Comparison of ENCODE assay signal across 8 cellular contexts in genomic region chr10:78302989-78303854, GRCh38.
DNase-seq lines count a peak whose midpoint lies in the region; ATAC-seq, FAIRE-seq and TF ChIP-seq lines count a peak whose summit lies in the region.

No MANE protein-coding gene starts in this region.

- WGBS in pancreas, 2 donors, result 5 to 8% methylated on average over 67 to 81 of the region's 81 CpGs

- peak overlapping the region; percentile 92 for H3K27ac Mint-ChIP-seq in activated naive CD4-positive, alpha-beta T cell treated with anti-CD3 and anti-CD28 coated beads, Interleukin-2, amount 50 U/mL, for 24 hours

- no peaks in the 10 kb centered on the region for H3K36me3 Mint-ChIP-seq in activated naive CD4-positive, alpha-beta T cell treated with anti-CD3 and anti-CD28 coated beads, Interleukin-2, amount 50 U/mL, for 24 hours

- TF ChIP-seq CTCF in NB4 (IDR thresholded peaks at IDR 0.05; ENCODE audit: low read depth, low read length) (peak; percentile 53), pancreas (IDR thresholded peaks at IDR 0.05) (peak; percentile 48 to 74 (median 69)), tibial artery (IDR thresholded peaks at IDR 0.05) (peak; percentile 74 to 87)

- H3K4me3 Mint-ChIP-seq in activated naive CD4-positive, alpha-beta T cell treated with anti-CD3 and anti-CD28 coated beads, Interleukin-2, amount 50 U/mL, for 24 hours, result peak overlapping the region; percentile 89

- peak overlapping the region; percentile 69 for H3K4me3 ChIP-seq in NB4 (ENCODE audit: low read depth, low read length)
- peak overlapping the region; percentile 26 to 59 (median 42) for H3K4me3 ChIP-seq in pancreas
- H3K4me3 ChIP-seq in tibial artery, result peak overlapping the region; percentile 60

- peak overlapping the region; percentile 90 to 93 (median 92) for H3K27ac ChIP-seq in pancreas
- H3K27ac ChIP-seq in tibial artery, result peak overlapping the region; percentile 78 to 89

- peaks cover 16% of the 10 kb centered on the region for H3K4me1 Mint-ChIP-seq in activated naive CD4-positive, alpha-beta T cell treated with anti-CD3 and anti-CD28 coated beads, Interleukin-2, amount 50 U/mL, for 24 hours

- no peaks in the 10 kb centered on the region for H3K9me3 Mint-ChIP-seq in activated naive CD4-positive, alpha-beta T cell treated with anti-CD3 and anti-CD28 coated beads, Interleukin-2, amount 50 U/mL, for 24 hours

- H3K9me3 ChIP-seq in pancreas (no peaks in the 10 kb centered on the region), tibial artery (no peaks in the 10 kb centered on the region)

- no peak for FAIRE-seq in pancreas (lab: Jason Lieb, UNC)

- peaks cover 0 to 11% (median 0%) of the 10 kb centered on the region in 3 donors for H3K4me1 ChIP-seq in pancreas
- peaks cover 4 to 14% (median 10%) of the 10 kb centered on the region in 4 donors for H3K4me1 ChIP-seq in tibial artery

- TF ChIP-seq POLR2A in GM10847 (IDR thresholded peaks at IDR 0.05; ENCODE audit: extremely low read depth, insufficient read length) (peak; percentile 64), NB4 (IDR thresholded peaks at IDR 0.05; ENCODE audit: extremely low read depth, insufficient read length) (peak; percentile 38)

- ATAC-seq in HG02588 (IDR thresholded peaks at IDR 0.05; ENCODE audit: unreplicated experiment) (peak; percentile 89), pancreas (peak; percentile 93 to 97 (median 96))

- DNase-seq in NB4 (ENCODE audit: low read depth) (peak; percentile 97), SK-N-DZ (ENCODE audit: low spot score) (peak; percentile 97), head of caudate nucleus (peak; percentile 76 to 99 (median 95)), pancreas (peak; percentile 95 to 100 (median 98)), tibial artery (peak; percentile 90 to 96)

- intact Hi-C loops in head of caudate nucleus (cut with DNase I) (loop anchor here (5.0 to 10.0 kb wide), 5 partner anchors 41 to 894 kb away; no protein-coding TSS in a partner anchor), pancreas (cut with DNase I) (no loop called here), tibial artery (cut with DNase I; ENCODE audit: low total_unique reads) (loop anchor here (5.0 kb wide), 3 partner anchors 91 to 894 kb away; no protein-coding TSS in a partner anchor)

- H3K27me3 Mint-ChIP-seq in activated naive CD4-positive, alpha-beta T cell treated with anti-CD3 and anti-CD28 coated beads, Interleukin-2, amount 50 U/mL, for 24 hours, result no peaks in the 10 kb centered on the region

- no peaks in the 10 kb centered on the region for H3K27me3 ChIP-seq in pancreas
- H3K27me3 ChIP-seq in tibial artery, result no peaks in the 10 kb centered on the region

- H3K36me3 ChIP-seq in pancreas, result no peaks in the 10 kb centered on the region
- no peaks in the 10 kb centered on the region for H3K36me3 ChIP-seq in tibial artery

Comparison
In these comparisons a context has a peak if more than half of its experiments do, and no peak if none do; other contexts are left out.
1. Peak in every context shown above with its lines: DNase-seq, ATAC-seq, H3K4me3 ChIP-seq and H3K27ac ChIP-seq.
2. intact Hi-C loops: an anchor here in head of caudate nucleus (5.0 to 10.0 kb wide) and tibial artery (5.0 kb wide); none called in pancreas.